8 cellular contexts compared by ENCODE assay signal in genomic region chr4:183099537-183100297, GRCh38. TPM values are rescaled to one million over a fixed set of nuclear protein-coding genes. Genes with fewer than 3 reads are reported as not detected.
DNase-seq lines count a peak whose midpoint lies in the region; ATAC-seq and TF ChIP-seq lines count a peak whose summit lies in the region.

No MANE protein-coding gene starts in this region.

- peaks cover 15 to 19% (median 19%) of the 10 kb centered on the region in 3 donors for H3K4me1 Mint-ChIP-seq in T-cell

- H3K27ac Mint-ChIP-seq in T-cell = no peak overlapping the region

- H3K36me3 ChIP-seq in duodenal mucosa (ENCODE audit: control insufficient read depth in 1 of 2, insufficient read depth in 2 of 2, low read length in 2 of 2) = no peaks in the 10 kb centered on the region
- no peaks in the 10 kb centered on the region for H3K36me3 ChIP-seq in testis (ENCODE audit: low read depth, missing control alignments)

- H3K4me1 ChIP-seq in duodenal mucosa (ENCODE audit: control insufficient read depth in 1 of 2, insufficient read depth in 2 of 2, low read length in 2 of 2) (peaks cover 10 to 12% of the 10 kb centered on the region in 2 donors), testis (peaks cover 6% of the 10 kb centered on the region)

- peaks cover 9 to 21% of the 10 kb centered on the region in 2 donors for H3K27me3 Mint-ChIP-seq in T-cell

- no peak for TF ChIP-seq POLR2A in testis (IDR thresholded peaks at IDR 0.05)

- H3K27me3 ChIP-seq in duodenal mucosa (ENCODE audit: control insufficient read depth in 1 of 2, insufficient read depth in 2 of 2, low read length in 2 of 2) (peaks cover 16 to 50% of the 10 kb centered on the region in 2 donors), testis (no peaks in the 10 kb centered on the region)

- DNase-seq in AG10803 (ENCODE audit: low read depth) (no peak), T-cell (peak in 7 of 34 experiments; percentile 1 to 8 (median 6)), lung microvascular endothelial cell (ENCODE audit: low read depth in 2 of 2) (peak; percentile 39 to 42), testis (peak; percentile 58), OCI-M2 (lab: John Stamatoyannopoulos, UW; ENCODE audit: unreplicated experiment) (no peak)

- H3K9me3 Mint-ChIP-seq in T-cell = no peaks in the 10 kb centered on the region

- peak overlapping the region; percentile 61 to 77 (median 76) for H3K4me3 Mint-ChIP-seq in T-cell

- ATAC-seq in GM21723 (IDR thresholded peaks at IDR 0.05; ENCODE audit: unreplicated experiment) (peak; percentile 20), T-cell (replicated peaks in 1 of 4) (no peak), HG03139 (IDR thresholded peaks at IDR 0.05; ENCODE audit: unreplicated experiment) (no peak)

- peak overlapping the region in 1 of 2 donors; percentile 44 for H3K9ac ChIP-seq in duodenal mucosa (ENCODE audit: low read depth in 1 of 2, low read length in 2 of 2)

- CTCF ChIA-PET in T-cell (lab: Charles Lee) = no interaction called here

- H3K9me3 ChIP-seq in duodenal mucosa (ENCODE audit: control insufficient read depth in 1 of 2, low read length in 2 of 2) (no peaks in the 10 kb centered on the region), testis (no peaks in the 10 kb centered on the region)

- intact Hi-C loops in testis (cut with DNase I; ENCODE audit: low total_unique reads) = no loop called here

- H3K4me3 ChIP-seq in AG10803 (ENCODE audit: low read length) (peak overlapping the region; percentile 92), duodenal mucosa (ENCODE audit: low read depth in 1 of 2, low read length in 2 of 2) (peak overlapping the region; percentile 64 to 79), testis (peak overlapping the region; percentile 92 to 95)

- 0 to 1% methylated on average over 11 to 33 of the region's 73 CpGs for WGBS in testis, 2 donors

- H3K36me3 Mint-ChIP-seq in T-cell = no peaks in the 10 kb centered on the region

- H3K27ac ChIP-seq in duodenal mucosa (ENCODE audit: low read depth, low read length) (peak overlapping the region; percentile 83), testis (peak overlapping the region; percentile 98 to 99)

- POLR2A ChIA-PET in T-cell (lab: Charles Lee) = no interaction called here

- peak; percentile 9; the same call in 1 of the 2 replicates for TF ChIP-seq CTCF in AG10803 (conservative IDR thresholded peaks at IDR 0.05; ENCODE audit: low read length)
- TF ChIP-seq CTCF in testis (IDR thresholded peaks at IDR 0.05) = no peak

RNA-seq across cellular contexts. Expression of gene WWC2, which starts 0.7 kb away (rescaled TPM):
- total RNA-seq in T-cell (1 to 10 TPM; 5.0 to 9.1 (median 7.3) TPM), lung microvascular endothelial cell (17.2 and 26.0 TPM in 2 replicates), testis (10 to 100 TPM; 64.2 to 76.7 TPM)
- 34.4 TPM for polyA plus RNA-seq in testis (ENCODE audit: insufficient read depth, low read depth, low replicate concordance)

Comparison
In these comparisons a context has a peak if more than half of its experiments do, and no peak if none do; other contexts are left out.
1. DNase-seq: peak in lung microvascular endothelial cell (2 of 2) and testis (single experiment); none in AG10803 (single experiment) and OCI-M2 (single experiment).
2. Peak in every context shown above with its lines, with median percentiles within 50 percentile points of each other: H3K4me3 ChIP-seq.